14 cellular contexts compared by ENCODE assay signal in the genomic region with DNA sequence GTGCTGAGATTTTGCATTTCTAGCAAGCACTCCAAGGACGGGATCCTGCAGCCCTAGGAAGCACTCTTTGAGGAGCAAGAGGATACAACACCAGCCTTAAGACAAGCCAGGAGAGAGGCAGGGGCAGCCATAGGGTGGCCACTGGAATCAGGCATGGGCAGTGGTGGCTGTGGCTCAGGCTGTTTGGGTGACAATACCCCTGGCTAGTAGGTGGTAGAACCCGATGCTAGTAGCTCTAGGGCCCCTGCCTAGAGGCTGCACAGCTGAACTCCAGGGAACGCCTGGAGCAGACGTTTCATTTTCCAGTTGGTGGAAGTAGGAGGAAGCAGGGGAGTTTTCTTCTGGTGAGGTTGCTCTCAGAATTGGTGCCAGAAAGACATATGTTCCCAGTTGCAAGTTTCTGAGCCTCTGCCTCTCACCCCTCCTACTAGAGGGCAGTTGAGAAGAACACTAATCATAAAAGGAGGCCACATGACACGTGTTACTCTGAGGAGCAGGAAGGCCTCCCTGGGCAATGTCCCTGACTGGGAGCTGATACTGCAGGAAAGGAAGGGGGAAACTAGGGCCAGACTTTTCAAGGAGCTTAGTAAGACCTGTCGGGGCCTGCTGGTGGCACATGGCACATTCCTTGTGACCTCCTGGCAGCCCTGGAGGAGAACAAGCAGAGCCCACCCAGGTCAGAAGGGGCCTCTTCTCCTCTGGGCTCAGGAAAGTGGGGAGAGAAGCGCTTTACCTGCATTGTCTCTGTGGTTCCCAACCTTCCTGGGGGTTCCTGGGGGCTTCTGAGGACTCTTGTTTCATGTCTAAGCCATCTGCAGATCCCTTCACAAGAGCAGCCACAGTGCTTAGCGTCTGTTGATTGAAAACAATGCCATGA. TPM values are rescaled to one million over a fixed set of nuclear protein-coding genes. Genes with fewer than 3 reads are reported as not detected.
A peak's percentile ranks its signal among the peaks of the same experiment; 100 is the strongest.
DNase-seq lines count a peak whose midpoint lies in the region; TF ChIP-seq lines count a peak whose summit lies in the region.
"Had no signal": no experiment of that assay in that cellular context is flagged by ENCODE, and none has a peak within 500 bp of the region (broad histone marks: within the 10 kb centered on the region; RNA-seq: fewer than 3 reads in every experiment).

No MANE protein-coding gene starts in this region.

- H3K9me3 ChIP-seq in trophoblast cell (ENCODE audit: insufficient read depth, low read depth, low read length) (no peaks in the 10 kb centered on the region), WERI-Rb-1 (ENCODE audit: severe bottlenecking) (no peaks in the 10 kb centered on the region)
- H3K9me3 ChIP-seq: adrenal gland, esophagus squamous epithelium, heart right ventricle, stomach had no signal

- H2AK5ac ChIP-seq in trophoblast cell (ENCODE audit: low read length), result no peak overlapping the region

- no peak overlapping the region for H3K23ac ChIP-seq in trophoblast cell (ENCODE audit: low read length)

- H3K79me2 ChIP-seq in trophoblast cell (ENCODE audit: control insufficient read depth, insufficient read depth, low read length, poor library complexity), result no peaks in the 10 kb centered on the region

- no peak overlapping the region for H2AFZ ChIP-seq in trophoblast cell (ENCODE audit: insufficient read depth, low read length, poor library complexity)

- H4K91ac ChIP-seq in trophoblast cell (ENCODE audit: low read depth, low read length), result peak overlapping the region; percentile 34

- H3K36me3 ChIP-seq in trophoblast cell (ENCODE audit: control insufficient read depth in 1 of 2, insufficient read depth in 2 of 2, low read length in 2 of 2) (no peaks in the 10 kb centered on the region), WERI-Rb-1 (no peaks in the 10 kb centered on the region)
- H3K36me3 ChIP-seq: adrenal gland, cardiac muscle cell, esophagus squamous epithelium, heart right ventricle, stomach had no signal

- no peak overlapping the region for H3K9ac ChIP-seq in trophoblast cell (ENCODE audit: low read length)

- H3K4ac ChIP-seq in trophoblast cell (ENCODE audit: low read depth, low read length), result no peak overlapping the region

- no peak overlapping the region for H3K18ac ChIP-seq in trophoblast cell (ENCODE audit: low read length)

- peaks cover 5 to 10% of the 10 kb centered on the region in 2 experiments for H3K4me1 ChIP-seq in trophoblast cell (ENCODE audit: control insufficient read depth in 1 of 2, insufficient read depth in 2 of 2, low read length in 2 of 2)
- H3K4me1 ChIP-seq: adrenal gland, heart right ventricle, stomach had no signal

- no peak for TF ChIP-seq CTCF in WERI-Rb-1 (IDR thresholded peaks at IDR 0.05; ENCODE audit: low read depth, low read length)

- H4K8ac ChIP-seq in trophoblast cell (ENCODE audit: low read depth, low read length), result no peak overlapping the region

- no CpG with 5 or more reads among the region's 8 CpGs for WGBS in trophoblast cell (ENCODE audit: extremely low coverage, insufficient coverage, insufficient read length)

- H3K79me1 ChIP-seq in trophoblast cell (ENCODE audit: low read length), result no peaks in the 10 kb centered on the region

- no peak overlapping the region for H4K12ac ChIP-seq in trophoblast cell (ENCODE audit: low read depth, low read length)

- H2BK12ac ChIP-seq in trophoblast cell (ENCODE audit: low read length), result peak overlapping the region; percentile 19

- H3K27me3 ChIP-seq in trophoblast cell (ENCODE audit: insufficient read depth, low read length), result no peaks in the 10 kb centered on the region
- no peaks in the 10 kb centered on the region for H3K27me3 ChIP-seq in WERI-Rb-1 (ENCODE audit: insufficient read depth, low read depth, severe bottlenecking)
- H3K27me3 ChIP-seq: adrenal gland, cardiac muscle cell had no signal

- DNase-seq in DMS 273 treated with DMSO at 0.1 percent for 48 hours (lab: John Stamatoyannopoulos, UW) (peak; percentile 72), NCI-H524 treated with DMSO at 0.1 percent for 48 hours (lab: John Stamatoyannopoulos, UW) (peak; percentile 36), fibroblast of gingiva (ENCODE audit: low read depth) (peak; percentile 16), trophoblast cell (no peak), HUDEP-2 (lab: John Stamatoyannopoulos, UW; ENCODE audit: unreplicated experiment in 76 of 76) (no peak), activated gamma-delta T cell treated with Interleukin-2 at 50 U/mL for 16 hours (no peak), WERI-Rb-1 (no peak), medulla oblongata (ENCODE audit: extremely low spot score) (no peak)
- DNase-seq: esophagus squamous epithelium had no signal

- H2BK5ac ChIP-seq in trophoblast cell (ENCODE audit: low read depth, low read length, poor library complexity), result no peak overlapping the region

- no peak overlapping the region for H3K4me2 ChIP-seq in trophoblast cell (ENCODE audit: low read length)

- H3K14ac ChIP-seq in trophoblast cell (ENCODE audit: low read length), result no peak overlapping the region

- H2BK120ac ChIP-seq in trophoblast cell (ENCODE audit: insufficient read depth, low read length, poor library complexity), result no peak overlapping the region

- H3K4me3 ChIP-seq in trophoblast cell (ENCODE audit: low read depth, low read length), result no peak overlapping the region
- no peak overlapping the region for H3K4me3 ChIP-seq in WERI-Rb-1 (ENCODE audit: low read depth, low read length)
- H3K4me3 ChIP-seq: adrenal gland, cardiac muscle cell, esophagus squamous epithelium, heart right ventricle, stomach had no signal

- H3K27ac ChIP-seq in trophoblast cell (ENCODE audit: low read depth, low read length), result no peak overlapping the region
- no peak overlapping the region for H3K27ac ChIP-seq in WERI-Rb-1
- H3K27ac ChIP-seq: adrenal gland, cardiac muscle cell, esophagus squamous epithelium, heart right ventricle, stomach had no signal

RNA-seq across cellular contexts. Expression of a gene that starts 56.6 kb away (rescaled TPM):
- 10.0 and 10.4 TPM in 2 replicates for polyA plus RNA-seq in trophoblast cell (2013)
- polyA plus RNA-seq: immature natural killer cell had no signal

Comparison
In these comparisons a context has a peak if more than half of its experiments do, and no peak if none do; other contexts are left out.
1. DNase-seq: peak in DMS 273 treated with DMSO at 0.1 percent for 48 hours (single experiment), NCI-H524 treated with DMSO at 0.1 percent for 48 hours (single experiment) and fibroblast of gingiva (single experiment); none in trophoblast cell (0 of 2), HUDEP-2 (0 of 76), activated gamma-delta T cell treated with Interleukin-2 at 50 U/mL for 16 hours (single experiment), WERI-Rb-1 (single experiment) and medulla oblongata (single experiment).